7 cellular contexts compared by ENCODE assay signal in the genomic region with DNA sequence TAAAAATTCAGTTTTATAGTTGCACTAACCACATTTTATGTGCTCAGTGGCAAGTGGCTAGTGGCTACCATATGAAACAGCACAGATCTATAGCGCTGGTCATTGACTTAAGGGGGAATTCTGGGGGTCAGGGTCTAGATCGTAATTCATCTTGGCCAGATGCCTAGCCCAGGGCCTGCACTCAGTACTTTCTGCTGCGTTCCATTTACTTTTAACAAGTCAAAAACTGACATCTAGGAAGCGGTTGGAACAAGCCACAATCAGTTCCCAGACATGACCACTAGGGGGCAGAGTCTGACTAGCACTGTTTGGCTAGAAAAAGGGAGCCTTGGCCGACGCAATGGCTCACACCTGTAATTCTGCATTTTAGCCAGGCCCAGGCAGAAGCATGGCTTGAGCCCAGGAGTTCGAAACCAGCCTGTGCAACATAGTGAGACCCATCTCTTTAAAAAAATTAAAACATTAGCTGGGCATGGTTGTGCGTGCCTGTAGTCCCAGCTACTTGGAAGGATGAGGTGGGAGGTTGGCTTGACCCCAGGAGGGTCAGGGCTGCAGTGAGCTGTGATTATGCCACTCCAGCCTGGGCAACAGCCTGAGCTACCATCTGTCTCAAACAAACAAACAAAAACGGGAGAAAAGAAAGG. TPM values are rescaled to one million over a fixed set of nuclear protein-coding genes. Genes with fewer than 3 reads are reported as not detected.
DNase-seq lines count a peak whose midpoint lies in the region; ATAC-seq and FAIRE-seq lines count a peak whose summit lies in the region.

No MANE protein-coding gene starts in this region.

- ATAC-seq in HG03354 (IDR thresholded peaks at IDR 0.05; ENCODE audit: poor library complexity, severe bottlenecking, unreplicated experiment) (peak; percentile 83), left lobe of liver (peak; percentile 91)

- FAIRE-seq in GM18507 (lab: Jason Lieb, UNC), result peak; percentile 96

- no peak for DNase-seq in GM18507 (ENCODE audit: extremely low spot score, insufficient read length, low read depth)
- DNase-seq in NCI-H446 treated with DMSO at 0.1 percent for 48 hours (lab: John Stamatoyannopoulos, UW), result peak; percentile 43
- peak; percentile 80 for DNase-seq in activated CD4-positive, CD25-positive, alpha-beta regulatory T cell treated with anti-CD3 and anti-CD28 coated beads, Interleukin-2, amount 50 U/mL, for 16 hours (ENCODE audit: low read depth, low spot score)
- DNase-seq in cerebellar cortex (ENCODE audit: low spot score), result peak; percentile 89
- peak; percentile 87 for DNase-seq in left lobe of liver (ENCODE audit: low spot score)
- peak; percentile 83 to 85 for DNase-seq in stimulated activated CD4-positive, alpha-beta T cell treated with anti-CD3 and anti-CD28 coated beads, Interleukin-4, amount 100 ng/mL, for 48 hours (ENCODE audit: low read depth in 2 of 2)

RNA-seq across cellular contexts. Expression of a gene that starts 9.0 kb away (rescaled TPM):
- 117 TPM for total RNA-seq in left lobe of liver

RNA-seq across cellular contexts. Expression of a gene that starts 31.0 kb away (rescaled TPM):
- total RNA-seq in left lobe of liver, result 102 TPM

RNA-seq across cellular contexts. Expression of a gene that starts 31.4 kb away (rescaled TPM):
- 43.9 TPM for total RNA-seq in left lobe of liver

RNA-seq across cellular contexts. Expression of a gene that starts 40.5 kb away (rescaled TPM):
- 1.3 TPM for total RNA-seq in left lobe of liver

RNA-seq across cellular contexts. Expression of a gene that starts 55.4 kb away (rescaled TPM):
- total RNA-seq in left lobe of liver, result not detected
